20 cellular contexts compared by ENCODE assay signal in genomic region chr6:142760152-142760551, GRCh38.
DNase-seq lines count a peak whose midpoint lies in the region; ATAC-seq, FAIRE-seq and TF ChIP-seq lines count a peak whose summit lies in the region.
"Had no signal": no experiment of that assay in that cellular context is flagged by ENCODE, and none has a peak within 500 bp of the region (broad histone marks: within the 10 kb centered on the region; RNA-seq: fewer than 3 reads in every experiment).

No MANE protein-coding gene starts in this region.

- no peaks in the 10 kb centered on the region for H3K27me3 ChIP-seq in bronchial epithelial cell (ENCODE audit: control insufficient read depth, insufficient read depth, low read length)
- no peaks in the 10 kb centered on the region for H3K27me3 ChIP-seq in naive thymus-derived CD4-positive, alpha-beta T cell (ENCODE audit: control insufficient read depth in 2 of 2, insufficient read depth in 2 of 2, low read length in 2 of 2)
- H3K27me3 ChIP-seq: heart right ventricle, ovary had no signal

- TF ChIP-seq CTCF in bronchial epithelial cell (IDR thresholded peaks at IDR 0.05; ENCODE audit: insufficient read depth, low read length, severe bottlenecking) = no peak

- peak overlapping the region; percentile 65 for H3K27ac Mint-ChIP-seq in activated naive CD4-positive, alpha-beta T cell treated with anti-CD3 and anti-CD28 coated beads, Interleukin-2, amount 50 U/mL, for 24 hours
- peak overlapping the region in 6 of 9 donors; percentile 6 to 87 (median 66) for H3K27ac Mint-ChIP-seq in naive thymus-derived CD4-positive, alpha-beta T cell
- H3K27ac Mint-ChIP-seq: stimulated activated naive CD8-positive, alpha-beta T cell treated with anti-CD3 and anti-CD28 coated beads, Interleukin-15, Interleukin-2, amounts not matched to agents 100 ng/mL and 50 ng/mL, for 24 hours had no signal

- intact Hi-C loops in naive thymus-derived CD4-positive, alpha-beta T cell (cut with micrococcal nuclease) = no loop called here

- no peak overlapping the region for H3K27ac ChIP-seq in naive thymus-derived CD4-positive, alpha-beta T cell (ENCODE audit: low read depth, low read length)
- H3K27ac ChIP-seq: epithelial cell of prostate, heart right ventricle, ovary had no signal

- H3K9me3 ChIP-seq in naive thymus-derived CD4-positive, alpha-beta T cell (ENCODE audit: control insufficient read depth in 2 of 3, low read length in 3 of 3) = no peaks in the 10 kb centered on the region
- H3K9me3 ChIP-seq: heart right ventricle, ovary had no signal

- POLR2A ChIA-PET in naive thymus-derived CD4-positive, alpha-beta T cell (lab: Charles Lee) = no interaction called here

- H3K4me3 ChIP-seq in bronchial epithelial cell (ENCODE audit: low read depth, low read length) = no peak overlapping the region
- H3K4me3 ChIP-seq in naive thymus-derived CD4-positive, alpha-beta T cell (ENCODE audit: low read length) = no peak overlapping the region
- H3K4me3 ChIP-seq: heart right ventricle, K562, ovary, smooth muscle cell had no signal

- peaks cover 0 to 4% of the 10 kb centered on the region in 2 donors for H3K4me1 ChIP-seq in naive thymus-derived CD4-positive, alpha-beta T cell (ENCODE audit: control insufficient read depth in 2 of 2, insufficient read depth in 2 of 2, low read length in 2 of 2)

- no peak for ATAC-seq in naive thymus-derived CD4-positive, alpha-beta T cell
- ATAC-seq: heart right ventricle, K562 had no signal

- no peak for DNase-seq in activated naive CD4-positive, alpha-beta T cell treated with Interleukin-2 at 50 U/mL for 16 hours
- peak; percentile 83 for DNase-seq in M059J (ENCODE audit: low read depth)
- peak; percentile 20 for DNase-seq in bronchial epithelial cell (ENCODE audit: low read depth)
- DNase-seq in naive thymus-derived CD4-positive, alpha-beta T cell = no peak
- no peak for DNase-seq in ACHN
- DNase-seq in HuH-7.5 (ENCODE audit: low spot score) = no peak
- DNase-seq in T-helper 1 cell = no peak
- DNase-seq: cortex of kidney, heart right ventricle, NCI-H1436 treated with DMSO at 0.1 percent for 48 hours, NCI-H2227 treated with DMSO at 0.1 percent for 48 hours, ovary, SHP77 treated with DMSO at 0.1 percent for 48 hours, T-helper 9 cell had no signal

- in situ Hi-C loops in ACHN (cut with HindIII; ENCODE audit: low pct_ligation_motif_present, low pct_unique_long_range_greater_than_20kb, low sequenced_read_pairs) = no loop called here

- H3K27me3 Mint-ChIP-seq in activated naive CD4-positive, alpha-beta T cell treated with anti-CD3 and anti-CD28 coated beads, Interleukin-2, amount 50 U/mL, for 24 hours = no peaks in the 10 kb centered on the region
- H3K27me3 Mint-ChIP-seq in naive thymus-derived CD4-positive, alpha-beta T cell = no peaks in the 10 kb centered on the region
- H3K27me3 Mint-ChIP-seq: stimulated activated naive CD8-positive, alpha-beta T cell treated with anti-CD3 and anti-CD28 coated beads, Interleukin-15, Interleukin-2, amounts not matched to agents 100 ng/mL and 50 ng/mL, for 24 hours had no signal

- CTCF ChIA-PET in naive thymus-derived CD4-positive, alpha-beta T cell (lab: Charles Lee) = no interaction called here

- H3K36me3 Mint-ChIP-seq in activated naive CD4-positive, alpha-beta T cell treated with anti-CD3 and anti-CD28 coated beads, Interleukin-2, amount 50 U/mL, for 24 hours = peaks cover 39% of the 10 kb centered on the region
- H3K36me3 Mint-ChIP-seq in naive thymus-derived CD4-positive, alpha-beta T cell = peaks cover 28 to 79% (median 56%) of the 10 kb centered on the region in 5 donors

- no peak for FAIRE-seq in bronchial epithelial cell (lab: Jason Lieb, UNC)
- FAIRE-seq: GM18507, K562 had no signal

- peaks cover 66% of the 10 kb centered on the region for H3K4me1 Mint-ChIP-seq in activated naive CD4-positive, alpha-beta T cell treated with anti-CD3 and anti-CD28 coated beads, Interleukin-2, amount 50 U/mL, for 24 hours
- H3K4me1 Mint-ChIP-seq in naive thymus-derived CD4-positive, alpha-beta T cell = peaks cover 12 to 77% (median 57%) of the 10 kb centered on the region in 7 donors

- H3K4me3 Mint-ChIP-seq in activated naive CD4-positive, alpha-beta T cell treated with anti-CD3 and anti-CD28 coated beads, Interleukin-2, amount 50 U/mL, for 24 hours = no peak overlapping the region
- H3K4me3 Mint-ChIP-seq in naive thymus-derived CD4-positive, alpha-beta T cell = no peak overlapping the region
- H3K4me3 Mint-ChIP-seq: stimulated activated naive CD8-positive, alpha-beta T cell treated with anti-CD3 and anti-CD28 coated beads, Interleukin-15, Interleukin-2, amounts not matched to agents 100 ng/mL and 50 ng/mL, for 24 hours had no signal

- H3K36me3 ChIP-seq in bronchial epithelial cell (ENCODE audit: control insufficient read depth, insufficient read depth, low read length) = peaks cover 9% of the 10 kb centered on the region
- peaks cover 20 to 75% (median 27%) of the 10 kb centered on the region in 3 experiments for H3K36me3 ChIP-seq in naive thymus-derived CD4-positive, alpha-beta T cell (ENCODE audit: control insufficient read depth in 2 of 3, insufficient read depth in 3 of 3, low read length in 3 of 3)
- H3K36me3 ChIP-seq: ovary had no signal

- peaks cover 5% of the 10 kb centered on the region for H3K9me3 Mint-ChIP-seq in activated naive CD4-positive, alpha-beta T cell treated with anti-CD3 and anti-CD28 coated beads, Interleukin-2, amount 50 U/mL, for 24 hours
- H3K9me3 Mint-ChIP-seq in naive thymus-derived CD4-positive, alpha-beta T cell = no peaks in the 10 kb centered on the region
- H3K9me3 Mint-ChIP-seq: stimulated activated naive CD8-positive, alpha-beta T cell treated with anti-CD3 and anti-CD28 coated beads, Interleukin-15, Interleukin-2, amounts not matched to agents 100 ng/mL and 50 ng/mL, for 24 hours had no signal

Comparison
In these comparisons a context has a peak if more than half of its experiments do, and no peak if none do; other contexts are left out.
1. DNase-seq: peak in M059J (single experiment) and bronchial epithelial cell (single experiment); none in activated naive CD4-positive, alpha-beta T cell treated with Interleukin-2 at 50 U/mL for 16 hours (single experiment), naive thymus-derived CD4-positive, alpha-beta T cell (0 of 9), ACHN (single experiment), HuH-7.5 (single experiment) and T-helper 1 cell (0 of 5).